Comparison of ENCODE assay signal across 8 cellular contexts in the genomic region with DNA sequence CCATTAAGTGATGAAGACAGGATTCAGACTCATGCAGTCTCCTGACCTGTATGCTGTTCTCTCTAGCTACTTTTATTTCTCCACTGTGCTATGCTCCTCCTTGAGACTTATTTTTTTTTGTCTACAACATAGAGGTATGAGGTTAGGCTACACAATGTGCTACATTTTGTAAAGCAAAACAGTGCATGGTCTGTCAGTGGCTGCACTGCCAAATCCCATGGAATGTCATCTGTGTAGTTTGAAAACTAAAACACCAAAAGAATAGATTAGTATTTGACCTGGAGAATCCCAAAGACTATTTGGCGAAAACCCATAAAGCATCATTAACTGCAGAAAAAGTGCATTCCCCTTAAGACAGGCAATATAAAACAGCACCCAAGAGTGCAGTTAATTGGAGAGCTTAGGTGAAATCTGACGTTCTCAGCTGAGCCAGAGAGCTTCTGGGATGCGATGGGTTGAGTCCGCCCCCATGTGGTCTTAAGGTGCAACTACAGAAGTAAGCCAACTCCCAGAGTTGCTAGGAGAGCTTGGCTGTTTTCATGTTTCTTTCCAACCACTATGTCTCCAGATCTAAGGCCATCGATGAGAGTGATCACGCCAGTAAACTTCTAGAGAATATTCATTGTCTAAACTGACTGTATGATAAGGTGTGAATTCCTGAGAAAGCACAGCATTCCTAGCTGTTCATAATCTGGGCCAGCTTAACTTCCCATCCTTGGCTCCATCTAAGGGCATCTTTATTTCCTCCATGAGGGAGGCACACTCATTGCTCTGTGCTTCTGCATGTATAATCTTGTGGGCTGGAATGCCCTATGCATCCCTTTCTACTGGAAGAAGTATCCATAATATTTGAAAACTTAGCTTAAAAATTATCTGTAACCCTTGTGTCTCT. TPM values are rescaled to one million over a fixed set of nuclear protein-coding genes. Genes with fewer than 3 reads are reported as not detected.
A peak's percentile ranks its signal among the peaks of the same experiment; 100 is the strongest.
DNase-seq lines count a peak whose midpoint lies in the region; ATAC-seq, FAIRE-seq and TF ChIP-seq lines count a peak whose summit lies in the region.

No MANE protein-coding gene starts in this region.

- H3K36me3 Mint-ChIP-seq in CD8-positive, alpha-beta memory T cell = no peaks in the 10 kb centered on the region
- no peaks in the 10 kb centered on the region for H3K36me3 Mint-ChIP-seq in activated CD4-positive, alpha-beta T cell treated with anti-CD3 and anti-CD28 coated beads, Interleukin-2, amount 10 ng/mL, durations not matched to agents 24 days and 14 days (ENCODE audit: low read depth)
- no peaks in the 10 kb centered on the region for H3K36me3 Mint-ChIP-seq in mesothelial cell of epicardium

- no peak overlapping the region for H3K4me3 Mint-ChIP-seq in CD8-positive, alpha-beta memory T cell
- no peak overlapping the region for H3K4me3 Mint-ChIP-seq in activated CD4-positive, alpha-beta T cell treated with anti-CD3 and anti-CD28 coated beads, Interleukin-2, amount 10 ng/mL, durations not matched to agents 24 days and 14 days
- H3K4me3 Mint-ChIP-seq in mesothelial cell of epicardium = no peak overlapping the region

- CTCF ChIA-PET in CD8-positive, alpha-beta memory T cell (lab: Charles Lee) = interaction anchor here (0.8 to 1.4 kb wide), 13 partner anchors 10 to 1208 kb away, joined by 3 to 9 read pairs (median 4); no protein-coding TSS in a partner anchor

- ATAC-seq in GM19035 (IDR thresholded peaks at IDR 0.05; ENCODE audit: unreplicated experiment) (peak; percentile 96), HG03135 (IDR thresholded peaks at IDR 0.05; ENCODE audit: unreplicated experiment) (peak; percentile 88)

- peak; percentile 95 for TF ChIP-seq CTCF in mesothelial cell of epicardium (IDR thresholded peaks at IDR 0.05; ENCODE audit: unreplicated experiment)

- H3K4me1 Mint-ChIP-seq in CD8-positive, alpha-beta memory T cell = no peaks in the 10 kb centered on the region
- no peaks in the 10 kb centered on the region for H3K4me1 Mint-ChIP-seq in activated CD4-positive, alpha-beta T cell treated with anti-CD3 and anti-CD28 coated beads, Interleukin-2, amount 10 ng/mL, durations not matched to agents 24 days and 14 days
- H3K4me1 Mint-ChIP-seq in mesothelial cell of epicardium = peaks cover 4% of the 10 kb centered on the region

- H3K27ac Mint-ChIP-seq in CD8-positive, alpha-beta memory T cell = no peak overlapping the region
- no peak overlapping the region for H3K27ac Mint-ChIP-seq in activated CD4-positive, alpha-beta T cell treated with anti-CD3 and anti-CD28 coated beads, Interleukin-2, amount 10 ng/mL, durations not matched to agents 24 days and 14 days
- no peak overlapping the region for H3K27ac Mint-ChIP-seq in mesothelial cell of epicardium

- no peak overlapping the region for H3K27ac ChIP-seq in CD8-positive, alpha-beta memory T cell (ENCODE audit: low read depth, low read length)

- intact Hi-C loops in activated CD4-positive, alpha-beta T cell treated with anti-CD3 and anti-CD28 coated beads, Interleukin-2, amount 10 ng/mL, durations not matched to agents 24 days and 14 days (cut with micrococcal nuclease) = loop anchor here (1.0 to 5.0 kb wide), 3 partner anchors 44 to 1430 kb away; no protein-coding TSS in a partner anchor

- no peaks in the 10 kb centered on the region for H3K36me3 ChIP-seq in CD8-positive, alpha-beta memory T cell (ENCODE audit: insufficient read depth, low read length)

- POLR2A ChIA-PET in CD8-positive, alpha-beta memory T cell (lab: Charles Lee) = no interaction called here

- no peaks in the 10 kb centered on the region for H3K4me1 ChIP-seq in CD8-positive, alpha-beta memory T cell (ENCODE audit: insufficient read depth, low read length)

- H3K27me3 ChIP-seq in CD8-positive, alpha-beta memory T cell (ENCODE audit: insufficient read depth, low read length, poor library complexity, severe bottlenecking) = no peaks in the 10 kb centered on the region

- FAIRE-seq in endometrium (lab: Jason Lieb, UNC) = peak; percentile 62

- H3K27me3 Mint-ChIP-seq in CD8-positive, alpha-beta memory T cell = peaks cover 0 to 13% of the 10 kb centered on the region in 2 donors
- peaks cover 8% of the 10 kb centered on the region for H3K27me3 Mint-ChIP-seq in activated CD4-positive, alpha-beta T cell treated with anti-CD3 and anti-CD28 coated beads, Interleukin-2, amount 10 ng/mL, durations not matched to agents 24 days and 14 days
- peaks cover 18% of the 10 kb centered on the region for H3K27me3 Mint-ChIP-seq in mesothelial cell of epicardium (ENCODE audit: low read depth)

- H3K9me3 Mint-ChIP-seq in CD8-positive, alpha-beta memory T cell = no peaks in the 10 kb centered on the region
- H3K9me3 Mint-ChIP-seq in activated CD4-positive, alpha-beta T cell treated with anti-CD3 and anti-CD28 coated beads, Interleukin-2, amount 10 ng/mL, durations not matched to agents 24 days and 14 days = no peaks in the 10 kb centered on the region
- H3K9me3 Mint-ChIP-seq in mesothelial cell of epicardium = no peaks in the 10 kb centered on the region

- H3K4me3 ChIP-seq in CD8-positive, alpha-beta memory T cell (ENCODE audit: low read length) = no peak overlapping the region

- peak in 4 of 5 donors; percentile 5 to 52 (median 36) for DNase-seq in CD8-positive, alpha-beta memory T cell
- DNase-seq in NCI-H345 (lab: John Stamatoyannopoulos, UW) (peak; percentile 69), mesothelial cell of epicardium (ENCODE audit: low spot score in 2 of 2, unreplicated experiment in 2 of 2) (peak; percentile 25 to 60), stromal cell of bone marrow (ENCODE audit: low read depth) (peak; percentile 50)
- peak; percentile 83 for DNase-seq in activated CD4-positive, alpha-beta T cell treated with anti-CD3 and anti-CD28 coated beads, Interleukin-2, amount 10 ng/mL, durations not matched to agents 24 days and 14 days

- no peaks in the 10 kb centered on the region for H3K9me3 ChIP-seq in CD8-positive, alpha-beta memory T cell (ENCODE audit: low read length)

RNA-seq across cellular contexts. Expression of a gene that starts 20.7 kb away (rescaled TPM):
- total RNA-seq in CD8-positive, alpha-beta memory T cell = under 1 TPM; 0.42 to 0.70 TPM
- polyA plus RNA-seq in CD8-positive, alpha-beta memory T cell = 1.6 TPM
- 0.49 and 0.78 TPM in 2 replicates for total RNA-seq in activated CD4-positive, alpha-beta T cell treated with anti-CD3 and anti-CD28 coated beads, Interleukin-2, amount 10 ng/mL, durations not matched to agents 24 days and 14 days
- 2.8 to 3.1 TPM (median 2.9 TPM) in 3 replicates for total RNA-seq in mesothelial cell of epicardium
